ENCODE assay signal across 31 cellular contexts in genomic region chr20:1211954-1212497, GRCh38. TPM values are rescaled to one million over a fixed set of nuclear protein-coding genes. Genes with fewer than 3 reads are reported as not detected.
"Had no signal": no experiment of that assay in that cellular context is flagged by ENCODE, and none has a peak within 500 bp of the region (broad histone marks: within the 10 kb centered on the region; RNA-seq: fewer than 3 reads in every experiment).

No MANE protein-coding gene starts in this region.

- H3K27ac Mint-ChIP-seq: activated B cell treated with CpG ODN at 0.5 μM for 24 hours; activated CD4-positive, alpha-beta memory T cell treated with anti-CD3 and anti-CD28 coated beads for 36 hours; activated CD4-positive, alpha-beta T cell treated with anti-CD3 and anti-CD28 coated beads, Interleukin-2, amount 10 ng/mL, durations not matched to agents 24 days and 14 days; activated naive CD4-positive, alpha-beta T cell treated with anti-CD3 and anti-CD28 coated beads, Interleukin-2, amount 50 U/mL, for 72 hours; activated naive CD8-positive, alpha-beta T cell treated with anti-CD3 and anti-CD28 coated beads, Interleukin-2, amount 50 U/mL, for 24 hours; T-helper 2 cell treated with Interferon-gamma antibody and Interleukin-4, amounts not matched to agents 5 μg/mL and 100 μg/mL, for 36 hours had no signal

- H3K4me1 ChIP-seq: ascending aorta, body of pancreas, Peyer's patch, SJCRH30 had no signal

- H3K36me3 Mint-ChIP-seq: activated CD4-positive, alpha-beta memory T cell treated with anti-CD3 and anti-CD28 coated beads for 36 hours; activated naive CD4-positive, alpha-beta T cell treated with anti-CD3 and anti-CD28 coated beads, Interleukin-2, amount 50 U/mL, for 72 hours had no signal

- H3K4me3 ChIP-seq: ascending aorta, body of pancreas, Peyer's patch, SJCRH30 had no signal

- H3K27me3 ChIP-seq: ascending aorta, Peyer's patch had no signal

- H3K9me2 ChIP-seq: SK-N-SH had no signal

- H3K27ac ChIP-seq: ascending aorta, body of pancreas, Peyer's patch, RWPE1, SJCRH30 had no signal

- ATAC-seq: activated naive CD8-positive, alpha-beta T cell treated with anti-CD3 and anti-CD28 coated beads, Interleukin-2, amount 50 U/mL, for 24 hours; activated T-cell treated with anti-CD3 and anti-CD28 coated beads, Interleukin-2, amount 50 U/mL, for 4 hours; body of pancreas had no signal

- H3K27me3 Mint-ChIP-seq: activated CD4-positive, alpha-beta memory T cell treated with anti-CD3 and anti-CD28 coated beads for 36 hours had no signal

- H3K4me2 ChIP-seq: SK-N-SH had no signal

- H3K9me3 ChIP-seq: ascending aorta, body of pancreas, Peyer's patch, SJCRH30, SK-N-SH had no signal

- H3K36me3 ChIP-seq: ascending aorta, Peyer's patch, SJCRH30 had no signal

- H3K9me3 Mint-ChIP-seq: activated B cell treated with CpG ODN at 0.5 μM for 24 hours; activated CD4-positive, alpha-beta memory T cell treated with anti-CD3 and anti-CD28 coated beads for 36 hours; activated CD4-positive, alpha-beta T cell treated with anti-CD3 and anti-CD28 coated beads, Interleukin-2, amount 10 ng/mL, durations not matched to agents 24 days and 14 days; activated naive CD4-positive, alpha-beta T cell treated with anti-CD3 and anti-CD28 coated beads, Interleukin-2, amount 50 U/mL, for 72 hours; activated naive CD8-positive, alpha-beta T cell treated with anti-CD3 and anti-CD28 coated beads, Interleukin-2, amount 50 U/mL, for 24 hours; activated T-cell treated with anti-CD3 and anti-CD28 coated beads, Interleukin-2, amount 50 U/mL, for 4 hours; T-helper 2 cell treated with Interferon-gamma antibody and Interleukin-4, amounts not matched to agents 5 μg/mL and 100 μg/mL, for 36 hours had no signal

- H3K4me3 Mint-ChIP-seq: activated B cell treated with CpG ODN at 0.5 μM for 24 hours; activated CD4-positive, alpha-beta memory T cell treated with anti-CD3 and anti-CD28 coated beads for 36 hours; activated CD4-positive, alpha-beta T cell treated with anti-CD3 and anti-CD28 coated beads, Interleukin-2, amount 10 ng/mL, durations not matched to agents 24 days and 14 days; activated naive CD8-positive, alpha-beta T cell treated with anti-CD3 and anti-CD28 coated beads, Interleukin-2, amount 50 U/mL, for 24 hours; activated T-cell treated with anti-CD3 and anti-CD28 coated beads, Interleukin-2, amount 50 U/mL, for 4 hours; T-helper 2 cell treated with Interferon-gamma antibody and Interleukin-4, amounts not matched to agents 5 μg/mL and 100 μg/mL, for 36 hours had no signal

- H3K9ac ChIP-seq: SK-N-SH had no signal

- DNase-seq: activated B cell treated with CpG ODN at 0.5 μM for 24 hours; activated CD4-positive, alpha-beta memory T cell treated with anti-CD3 and anti-CD28 coated beads for 36 hours; activated CD4-positive, alpha-beta T cell treated with anti-CD3 and anti-CD28 coated beads for 1 hour; activated CD4-positive, alpha-beta T cell treated with anti-CD3 and anti-CD28 coated beads, Interleukin-2, amount 10 ng/mL, durations not matched to agents 24 days and 14 days; activated CD8-positive, alpha-beta memory T cell treated with anti-CD3 and anti-CD28 coated beads for 24 hours; activated effector memory CD4-positive, alpha-beta T cell treated with anti-CD3 and anti-CD28 coated beads, Interleukin-2, amount 50 U/mL, for 16 hours; activated naive CD4-positive, alpha-beta T cell treated with Interleukin-2 at 50 U/mL for 16 hours; activated naive CD8-positive, alpha-beta T cell treated with anti-CD3 and anti-CD28 coated beads, Interleukin-2, amount 50 U/mL, for 24 hours; activated T-cell treated with anti-CD3 and anti-CD28 coated beads, Interleukin-2, amount 50 U/mL, for 4 hours; amniotic stem cell; body of pancreas; central memory CD4-positive, alpha-beta T cell; MV-4-11; NCI-H1092 treated with DMSO at 0.1 percent for 48 hours; NCI-H2029; NCI-H2107; NCI-H2171 treated with DMSO at 0.1 percent for 48 hours; NCI-H226; Peyer's patch; Right ventricle myocardium superior; SJCRH30; SK-N-SH had no signal

RNA-seq across cellular contexts. Expression of gene C20orf202, which starts 8.8 kb away (rescaled TPM):
- total RNA-seq: activated B cell treated with CpG ODN at 0.5 μM for 24 hours; activated CD4-positive, alpha-beta memory T cell treated with anti-CD3 and anti-CD28 coated beads for 36 hours; activated CD4-positive, alpha-beta T cell treated with anti-CD3 and anti-CD28 coated beads, Interleukin-2, amount 10 ng/mL, durations not matched to agents 24 days and 14 days; activated T-cell treated with anti-CD3 and anti-CD28 coated beads, Interleukin-2, amount 50 U/mL, for 4 hours; ascending aorta; body of pancreas; bronchial epithelial cell; LHCN-M2; MCF 10A; OCI-LY7; SJCRH30; T-helper 1 cell treated with Interleukin-12 subunit alpha and Interleukin-12 subunit beta and Interleukin-4 antibody, amounts not matched to agents 30 ng/mL and 1 ng/mL, for 36 hours had no signal

RNA-seq across cellular contexts. Expression of gene RAD21L1, which starts 13.8 kb away (rescaled TPM):
- total RNA-seq: activated B cell treated with CpG ODN at 0.5 μM for 24 hours; activated CD4-positive, alpha-beta memory T cell treated with anti-CD3 and anti-CD28 coated beads for 36 hours; activated CD4-positive, alpha-beta T cell treated with anti-CD3 and anti-CD28 coated beads, Interleukin-2, amount 10 ng/mL, durations not matched to agents 24 days and 14 days; ascending aorta; body of pancreas; MCF 10A; OCI-LY7; Peyer's patch; Right ventricle myocardium superior; SJCRH30; T-helper 1 cell treated with Interleukin-12 subunit alpha and Interleukin-12 subunit beta and Interleukin-4 antibody, amounts not matched to agents 30 ng/mL and 1 ng/mL, for 36 hours had no signal

RNA-seq across cellular contexts. Expression of gene TMEM74B, which starts 27.2 kb away (rescaled TPM):
- total RNA-seq: activated T-cell treated with anti-CD3 and anti-CD28 coated beads, Interleukin-2, amount 50 U/mL, for 4 hours; ascending aorta; body of pancreas; bronchial epithelial cell; LHCN-M2; MCF 10A; OCI-LY7; SJCRH30 had no signal

RNA-seq across cellular contexts. Expression of gene SNPH, which starts 54.1 kb away (rescaled TPM):
- total RNA-seq: OCI-LY7 had no signal
